In the genomic region with DNA sequence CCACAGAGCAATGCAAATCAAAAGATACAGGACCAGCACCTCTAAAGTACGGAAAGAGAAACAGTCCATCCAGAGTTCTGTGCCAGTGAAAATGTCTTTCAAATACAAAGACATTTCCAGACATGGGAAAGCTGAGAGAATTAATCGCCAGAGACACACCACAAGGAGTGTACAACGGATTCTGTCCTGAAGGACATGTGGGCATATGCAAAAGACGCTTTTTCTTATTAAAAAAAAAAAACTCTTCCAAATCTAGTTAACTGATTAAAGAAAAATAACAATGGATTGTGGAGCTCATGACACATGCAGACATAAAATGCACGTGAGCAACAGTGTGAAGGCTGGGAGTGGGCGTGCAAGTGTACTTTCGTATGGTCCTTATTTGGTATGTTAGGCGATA, we compare ENCODE assay signal across 9 cellular contexts. TPM values are rescaled to one million over a fixed set of nuclear protein-coding genes. Genes with fewer than 3 reads are reported as not detected.
"Had no signal": no experiment of that assay in that cellular context is flagged by ENCODE, and none has a peak within 500 bp of the region (broad histone marks: within the 10 kb centered on the region; RNA-seq: fewer than 3 reads in every experiment).

No MANE protein-coding gene starts in this region.

- H3K4me3 ChIP-seq: GM12878 had no signal

- ATAC-seq: GM12878 had no signal

- DNase-seq: GDM1, GF-D8 had no signal

- FAIRE-seq: G401.6, GM12878, GM12891, GM12892, GM18507, GM19239 had no signal

RNA-seq across cellular contexts. Expression of a gene that starts 22.8 kb away (rescaled TPM):
- total RNA-seq: G401, GM12878 had no signal
- polyA plus RNA-seq: GM12878 had no signal

RNA-seq across cellular contexts. Expression of a gene that starts 58.8 kb away (rescaled TPM):
- total RNA-seq: G401, GM12878 had no signal
- polyA plus RNA-seq: GM12878 had no signal
